Comparison of ENCODE assay signal across 16 cellular contexts in genomic region chr19:46978470-46978869, GRCh38. TPM values are rescaled to one million over a fixed set of nuclear protein-coding genes. Genes with fewer than 3 reads are reported as not detected.
DNase-seq lines count a peak whose midpoint lies in the region; ATAC-seq and TF ChIP-seq lines count a peak whose summit lies in the region.
"Had no signal": no experiment of that assay in that cellular context is flagged by ENCODE, and none has a peak within 500 bp of the region (broad histone marks: within the 10 kb centered on the region; RNA-seq: fewer than 3 reads in every experiment).

No MANE protein-coding gene starts in this region.

- H3K9ac ChIP-seq in stomach smooth muscle (ENCODE audit: low read length in 2 of 2): peak overlapping the region in 1 of 2 donors; percentile 35

- H3K4me1 ChIP-seq in lung (ENCODE audit: control insufficient read depth in 2 of 2, insufficient read depth in 2 of 2, low read length in 2 of 2) (peaks cover 35 to 45% of the 10 kb centered on the region in 2 donors), stomach smooth muscle (ENCODE audit: control insufficient read depth, insufficient read depth, low read length) (peaks cover 72% of the 10 kb centered on the region)

- no peaks in the 10 kb centered on the region for H3K9me3 Mint-ChIP-seq in activated CD4-positive, alpha-beta T cell treated with anti-CD3 and anti-CD28 coated beads, Interleukin-2, amount 10 ng/mL, durations not matched to agents 7 days and 5 days
- H3K9me3 Mint-ChIP-seq in activated CD8-positive, alpha-beta T cell treated with anti-CD3 and anti-CD28 coated beads, Interleukin-2, amount 10 ng/mL, durations not matched to agents 7 days and 5 days (ENCODE audit: insufficient read depth): no peaks in the 10 kb centered on the region
- H3K9me3 Mint-ChIP-seq: activated naive CD4-positive, alpha-beta T cell treated with anti-CD3 and anti-CD28 coated beads for 36 hours; stimulated activated naive CD8-positive, alpha-beta T cell treated with anti-CD3 and anti-CD28 coated beads, Interleukin-15, Interleukin-2, amounts not matched to agents 100 ng/mL and 50 ng/mL, for 24 hours; T-cell had no signal

- H3K36me3 Mint-ChIP-seq in activated CD4-positive, alpha-beta T cell treated with anti-CD3 and anti-CD28 coated beads, Interleukin-2, amount 10 ng/mL, durations not matched to agents 7 days and 5 days (ENCODE audit: low read depth): no peaks in the 10 kb centered on the region
- peaks cover 4% of the 10 kb centered on the region for H3K36me3 Mint-ChIP-seq in activated CD8-positive, alpha-beta T cell treated with anti-CD3 and anti-CD28 coated beads, Interleukin-2, amount 10 ng/mL, durations not matched to agents 7 days and 5 days (ENCODE audit: low read depth)

- H3K4me3 ChIP-seq in lung: no peak overlapping the region
- H3K4me3 ChIP-seq in stomach smooth muscle (ENCODE audit: low read length in 2 of 2): no peak overlapping the region

- no peak for ATAC-seq in activated CD8-positive, alpha-beta T cell treated with anti-CD3 and anti-CD28 coated beads, Interleukin-2, amount 10 ng/mL, durations not matched to agents 7 days and 5 days
- ATAC-seq in lung (ENCODE audit: insufficient read depth, low FRiP score) (no peak), HG03095 (IDR thresholded peaks at IDR 0.05; ENCODE audit: unreplicated experiment) (no peak)
- ATAC-seq: Panc1, T-cell had no signal

- H3K4me3 Mint-ChIP-seq in activated CD4-positive, alpha-beta T cell treated with anti-CD3 and anti-CD28 coated beads, Interleukin-2, amount 10 ng/mL, durations not matched to agents 7 days and 5 days: no peak overlapping the region
- no peak overlapping the region for H3K4me3 Mint-ChIP-seq in activated CD8-positive, alpha-beta T cell treated with anti-CD3 and anti-CD28 coated beads, Interleukin-2, amount 10 ng/mL, durations not matched to agents 7 days and 5 days
- H3K4me3 Mint-ChIP-seq: activated naive CD4-positive, alpha-beta T cell treated with anti-CD3 and anti-CD28 coated beads for 36 hours; stimulated activated naive CD8-positive, alpha-beta T cell treated with anti-CD3 and anti-CD28 coated beads, Interleukin-15, Interleukin-2, amounts not matched to agents 100 ng/mL and 50 ng/mL, for 24 hours; T-cell had no signal

- no peaks in the 10 kb centered on the region for H3K27me3 Mint-ChIP-seq in activated CD4-positive, alpha-beta T cell treated with anti-CD3 and anti-CD28 coated beads, Interleukin-2, amount 10 ng/mL, durations not matched to agents 7 days and 5 days
- no peaks in the 10 kb centered on the region for H3K27me3 Mint-ChIP-seq in activated CD8-positive, alpha-beta T cell treated with anti-CD3 and anti-CD28 coated beads, Interleukin-2, amount 10 ng/mL, durations not matched to agents 7 days and 5 days (ENCODE audit: low read depth)
- H3K27me3 Mint-ChIP-seq: stimulated activated naive CD8-positive, alpha-beta T cell treated with anti-CD3 and anti-CD28 coated beads, Interleukin-15, Interleukin-2, amounts not matched to agents 100 ng/mL and 50 ng/mL, for 24 hours; T-cell had no signal

- H3K27ac ChIP-seq in lung (ENCODE audit: low read depth in 1 of 2, low read length in 1 of 2) (peak overlapping the region; percentile 26 to 96), stomach smooth muscle (ENCODE audit: low read length) (peak overlapping the region; percentile 71)

- TF ChIP-seq CTCF in lung (IDR thresholded peaks at IDR 0.05; ENCODE audit: control extremely low read depth, extremely low read depth): no peak

- 91 to 95% methylated on average over 3 of the region's 3 CpGs for WGBS in lung, 2 donors

- H3K27me3 ChIP-seq in lung (ENCODE audit: control insufficient read depth, insufficient read depth) (no peaks in the 10 kb centered on the region), stomach smooth muscle (ENCODE audit: control insufficient read depth in 1 of 2, insufficient read depth in 2 of 2, low read length in 2 of 2) (no peaks in the 10 kb centered on the region)

- H3K9me3 ChIP-seq in lung (ENCODE audit: control insufficient read depth in 2 of 2, insufficient read depth in 1 of 2, low read length in 1 of 2) (no peaks in the 10 kb centered on the region), stomach smooth muscle (ENCODE audit: control insufficient read depth in 2 of 2, low read length in 2 of 2) (no peaks in the 10 kb centered on the region)

- peaks cover 19% of the 10 kb centered on the region for H3K4me1 Mint-ChIP-seq in activated CD4-positive, alpha-beta T cell treated with anti-CD3 and anti-CD28 coated beads, Interleukin-2, amount 10 ng/mL, durations not matched to agents 7 days and 5 days
- H3K4me1 Mint-ChIP-seq in activated CD8-positive, alpha-beta T cell treated with anti-CD3 and anti-CD28 coated beads, Interleukin-2, amount 10 ng/mL, durations not matched to agents 7 days and 5 days (ENCODE audit: low read depth): peaks cover 36% of the 10 kb centered on the region

- in situ Hi-C loops in ACHN (cut with HindIII; ENCODE audit: low pct_ligation_motif_present, low pct_unique_long_range_greater_than_20kb, low sequenced_read_pairs): no loop called here

- CTCF ChIA-PET in activated CD4-positive, alpha-beta T cell treated with anti-CD3 and anti-CD28 coated beads, Interleukin-2, amount 10 ng/mL, durations not matched to agents 7 days and 5 days (lab: Charles Lee): no interaction called here
- CTCF ChIA-PET in activated CD8-positive, alpha-beta T cell treated with anti-CD3 and anti-CD28 coated beads, Interleukin-2, amount 10 ng/mL, durations not matched to agents 7 days and 5 days (lab: Charles Lee): interaction anchor here (0.9 to 1.3 kb wide), 2 partner anchors 10 to 34 kb away, joined by 3 read pairs; no protein-coding TSS in a partner anchor

- H3K27ac Mint-ChIP-seq in activated CD4-positive, alpha-beta T cell treated with anti-CD3 and anti-CD28 coated beads, Interleukin-2, amount 10 ng/mL, durations not matched to agents 7 days and 5 days: peak overlapping the region; percentile 14
- peak overlapping the region; percentile 71 for H3K27ac Mint-ChIP-seq in activated CD8-positive, alpha-beta T cell treated with anti-CD3 and anti-CD28 coated beads, Interleukin-2, amount 10 ng/mL, durations not matched to agents 7 days and 5 days
- H3K27ac Mint-ChIP-seq: activated naive CD4-positive, alpha-beta T cell treated with anti-CD3 and anti-CD28 coated beads for 36 hours; stimulated activated naive CD8-positive, alpha-beta T cell treated with anti-CD3 and anti-CD28 coated beads, Interleukin-15, Interleukin-2, amounts not matched to agents 100 ng/mL and 50 ng/mL, for 24 hours had no signal

- H3K36me3 ChIP-seq in lung (ENCODE audit: control insufficient read depth in 2 of 2, insufficient read depth in 2 of 2, low read length in 2 of 2): no peaks in the 10 kb centered on the region
- H3K36me3 ChIP-seq in stomach smooth muscle (ENCODE audit: control insufficient read depth in 2 of 2, insufficient read depth in 2 of 2, low read length in 2 of 2): no peaks in the 10 kb centered on the region

- POLR2A ChIA-PET in activated CD4-positive, alpha-beta T cell treated with anti-CD3 and anti-CD28 coated beads, Interleukin-2, amount 10 ng/mL, durations not matched to agents 7 days and 5 days (lab: Charles Lee): no interaction called here
- POLR2A ChIA-PET in activated CD8-positive, alpha-beta T cell treated with anti-CD3 and anti-CD28 coated beads, Interleukin-2, amount 10 ng/mL, durations not matched to agents 7 days and 5 days (lab: Charles Lee): no interaction called here

- no peak for DNase-seq in activated CD4-positive, alpha-beta T cell treated with anti-CD3 and anti-CD28 coated beads, Interleukin-2, amount 10 ng/mL, durations not matched to agents 7 days and 5 days
- no peak for DNase-seq in activated CD4-positive, alpha-beta T cell treated with anti-CD3 and anti-CD28 coated beads for 4 hours
- DNase-seq in activated CD8-positive, alpha-beta T cell treated with anti-CD3 and anti-CD28 coated beads, Interleukin-2, amount 10 ng/mL, durations not matched to agents 7 days and 5 days: no peak
- DNase-seq in lung (ENCODE audit: low spot score): no peak
- no peak for DNase-seq in ACHN
- DNase-seq in NCI-H526 treated with DMSO at 0.1 percent for 48 hours (lab: John Stamatoyannopoulos, UW): no peak
- DNase-seq: activated CD4-positive, alpha-beta T cell treated with anti-CD3 and anti-CD28 coated beads, Interleukin-2, amount 50 U/mL, for 48 hours; activated naive CD4-positive, alpha-beta T cell treated with anti-CD3 and anti-CD28 coated beads for 36 hours; midbrain; NCI-H1092; stimulated activated CD4-positive, alpha-beta T cell treated with anti-CD3 and anti-CD28 coated beads, Interleukin-4, amount 100 ng/mL, for 4 hours had no signal

RNA-seq across cellular contexts. Expression of gene NPAS1, which starts 41.2 kb away (rescaled TPM):
- total RNA-seq in activated CD4-positive, alpha-beta T cell treated with anti-CD3 and anti-CD28 coated beads, Interleukin-2, amount 10 ng/mL, durations not matched to agents 7 days and 5 days: not detected
- not detected for total RNA-seq in activated CD8-positive, alpha-beta T cell treated with anti-CD3 and anti-CD28 coated beads, Interleukin-2, amount 10 ng/mL, durations not matched to agents 7 days and 5 days
- 1 to 10 TPM in 1 of 2 donors, under 1 TPM in 1; 0.31 to 1.0 TPM for total RNA-seq in lung
- 1 to 10 TPM in 1 of 2 donors, under 1 TPM in 1; 0.35 to 1.2 TPM for polyA plus RNA-seq in lung
